In genomic region chr5:95822408-95823240, GRCh38 we compare ENCODE assay signal across 8 cellular contexts. TPM values are rescaled to one million over a fixed set of nuclear protein-coding genes. Genes with fewer than 3 reads are reported as not detected.
DNase-seq lines count a peak whose midpoint lies in the region; ATAC-seq and TF ChIP-seq lines count a peak whose summit lies in the region.

GLRX (minus strand) TSS chr5:95822726; CDS start chr5:95822662, 64 bp downstream.

- peak within 1 kb of the TSS; percentile 77 to 97 for H3K4ac ChIP-seq in mesenchymal stem cell (ENCODE audit: low read depth in 1 of 2, low read length in 2 of 2)

- peak within 1 kb of the TSS in 1 of 2 experiments; percentile 46 for H3K23ac ChIP-seq in mesenchymal stem cell (ENCODE audit: low read length in 2 of 2)

- H3K27me3 ChIP-seq in mesenchymal stem cell (ENCODE audit: control insufficient read depth in 1 of 2, insufficient read depth in 1 of 2, low read length in 2 of 2) = no peaks in the 10 kb centered on the region

- peak; percentile 36 for ATAC-seq in GM18505 (IDR thresholded peaks at IDR 0.05; ENCODE audit: unreplicated experiment)
- ATAC-seq in HG02981 (IDR thresholded peaks at IDR 0.05; ENCODE audit: unreplicated experiment) = peak; percentile 40

- no peaks in the 10 kb centered on the region for H3K9me3 ChIP-seq in mesenchymal stem cell (ENCODE audit: control insufficient read depth, low read length)

- peak within 1 kb of the TSS; percentile 92 to 99 for H3K18ac ChIP-seq in mesenchymal stem cell (ENCODE audit: low read depth in 1 of 2, low read length in 2 of 2)

- peaks cover 19% of the 10 kb centered on the region for H3K36me3 Mint-ChIP-seq in activated CD4-positive, alpha-beta T cell treated with anti-CD3 and anti-CD28 coated beads, Interleukin-2, amount 10 ng/mL, durations not matched to agents 7 days and 5 days (ENCODE audit: low read depth)

- peak within 1 kb of the TSS; percentile 61 for H2BK5ac ChIP-seq in mesenchymal stem cell (ENCODE audit: low read depth, low read length, poor library complexity, severe bottlenecking)

- DNase-seq in AG20443 (ENCODE audit: low spot score) (peak; percentile 88), NCI-H2171 (lab: John Stamatoyannopoulos, UW) (peak; percentile 15), mesenchymal stem cell (peak; percentile 92)
- peak; percentile 77 for DNase-seq in activated CD4-positive, alpha-beta T cell treated with anti-CD3 and anti-CD28 coated beads, Interleukin-2, amount 10 ng/mL, durations not matched to agents 7 days and 5 days

- H2BK120ac ChIP-seq in mesenchymal stem cell (ENCODE audit: low read depth, low read length) = peak within 1 kb of the TSS; percentile 98

- peaks cover 23% of the 10 kb centered on the region for H3K4me1 ChIP-seq in mesenchymal stem cell (ENCODE audit: control insufficient read depth, insufficient read depth, low read depth, low read length)

- peak within 1 kb of the TSS; percentile 74 for H2BK15ac ChIP-seq in mesenchymal stem cell (ENCODE audit: low read depth, poor library complexity, severe bottlenecking)

- peak within 1 kb of the TSS; percentile 66 for H3K4me2 ChIP-seq in mesenchymal stem cell (ENCODE audit: low read length, poor library complexity, severe bottlenecking)

- in situ Hi-C loops in endometrial microvascular endothelial cells (cut with HindIII; ENCODE audit: inconsistent ontology term, low pct_unique_long_range_greater_than_20kb, low sequenced_read_pairs) = no loop called here

- peak within 1 kb of the TSS; percentile 97 to 99 for H2BK12ac ChIP-seq in mesenchymal stem cell (ENCODE audit: low read length in 2 of 2)

- TF ChIP-seq CTCF in subcutaneous adipose tissue (IDR thresholded peaks at IDR 0.05; ENCODE audit: low read depth) = no peak

- peak within 1 kb of the TSS; percentile 96 for H3K27ac ChIP-seq in mesenchymal stem cell (ENCODE audit: low read length, poor library complexity, severe bottlenecking)

- POLR2A ChIA-PET in activated CD4-positive, alpha-beta T cell treated with anti-CD3 and anti-CD28 coated beads, Interleukin-2, amount 10 ng/mL, durations not matched to agents 7 days and 5 days (lab: Charles Lee) = no interaction called here

- H2AK5ac ChIP-seq in mesenchymal stem cell (ENCODE audit: low read length, severe bottlenecking) = peak within 1 kb of the TSS; percentile 97

- no peaks in the 10 kb centered on the region for H3K9me3 Mint-ChIP-seq in activated CD4-positive, alpha-beta T cell treated with anti-CD3 and anti-CD28 coated beads, Interleukin-2, amount 10 ng/mL, durations not matched to agents 7 days and 5 days

- peak within 1 kb of the TSS; percentile 78 to 89 for H3K4me3 ChIP-seq in mesenchymal stem cell (ENCODE audit: insufficient read depth in 1 of 2, low read depth in 1 of 2, low read length in 2 of 2)

- peaks cover 1% of the 10 kb centered on the region for H3K79me1 ChIP-seq in mesenchymal stem cell (replicated peaks; ENCODE audit: low read length, poor library complexity, severe bottlenecking)

- H4K8ac ChIP-seq in mesenchymal stem cell (ENCODE audit: low read length) = peak within 1 kb of the TSS; percentile 98

- H3K9ac ChIP-seq in mesenchymal stem cell (ENCODE audit: low read length) = peak within 1 kb of the TSS; percentile 93

- H3K14ac ChIP-seq in mesenchymal stem cell (ENCODE audit: low read length in 2 of 2) = peak within 1 kb of the TSS; percentile 8 to 96

- CTCF ChIA-PET in activated CD4-positive, alpha-beta T cell treated with anti-CD3 and anti-CD28 coated beads, Interleukin-2, amount 10 ng/mL, durations not matched to agents 7 days and 5 days (lab: Charles Lee) = interaction anchor here (0.8 to 4.3 kb wide), 7 partner anchors 10 to 41 kb away, joined by 3 to 32 read pairs (median 8); no protein-coding TSS in a partner anchor

- no peak within 1 kb of the TSS for H2AFZ ChIP-seq in mesenchymal stem cell (ENCODE audit: low read depth, low read length)

- peak; percentile 85 for TF ChIP-seq POLR2A in GM18505 (IDR thresholded peaks at IDR 0.05; ENCODE audit: borderline replicate concordance, extremely low read depth, insufficient read depth, insufficient read length)

- peak within 1 kb of the TSS; percentile 93 for H3K27ac Mint-ChIP-seq in activated CD4-positive, alpha-beta T cell treated with anti-CD3 and anti-CD28 coated beads, Interleukin-2, amount 10 ng/mL, durations not matched to agents 7 days and 5 days

- H4K91ac ChIP-seq in mesenchymal stem cell (ENCODE audit: low read length) = peak within 1 kb of the TSS; percentile 98

- WGBS in mesenchymal stem cell = 0% methylated on average over 14 of the region's 14 CpGs

- H3K27me3 Mint-ChIP-seq in activated CD4-positive, alpha-beta T cell treated with anti-CD3 and anti-CD28 coated beads, Interleukin-2, amount 10 ng/mL, durations not matched to agents 7 days and 5 days = no peaks in the 10 kb centered on the region

- H3K4me3 Mint-ChIP-seq in activated CD4-positive, alpha-beta T cell treated with anti-CD3 and anti-CD28 coated beads, Interleukin-2, amount 10 ng/mL, durations not matched to agents 7 days and 5 days = peak within 1 kb of the TSS; percentile 91

- peaks cover 69% of the 10 kb centered on the region for H3K4me1 Mint-ChIP-seq in activated CD4-positive, alpha-beta T cell treated with anti-CD3 and anti-CD28 coated beads, Interleukin-2, amount 10 ng/mL, durations not matched to agents 7 days and 5 days

- H3K36me3 ChIP-seq in mesenchymal stem cell (ENCODE audit: control insufficient read depth in 1 of 2, insufficient read depth in 2 of 2, low read depth in 1 of 2, low read length in 2 of 2) = peaks cover 0 to 22% of the 10 kb centered on the region in 2 experiments

RNA-seq across cellular contexts. Expression of gene GLRX, which starts in this region (rescaled TPM):
- 10 to 100 TPM; 60.2 to 61.1 TPM for total RNA-seq in activated CD4-positive, alpha-beta T cell treated with anti-CD3 and anti-CD28 coated beads, Interleukin-2, amount 10 ng/mL, durations not matched to agents 7 days and 5 days
- total RNA-seq in endometrial microvascular endothelial cells (ENCODE audit: inconsistent ontology term) (59.8 TPM), subcutaneous adipose tissue (100 to 1,000 TPM in 2 of 4 donors, 10 to 100 TPM in 2; 52.2 to 148 (median 96.5) TPM)
- polyA plus RNA-seq in mesenchymal stem cell (2013, experiment 1 of 2) = 137 TPM
- polyA plus RNA-seq in mesenchymal stem cell (2013, experiment 2 of 2) = 143 TPM

Comparison
In these comparisons a context has a peak if more than half of its experiments do, and no peak if none do; other contexts are left out.
1. Peak in every context shown above with its lines: DNase-seq, ATAC-seq, H3K4me3 ChIP-seq and H3K27ac ChIP-seq.
2. DNase-seq: peak in every context shown above with its lines; median percentile 92 in mesenchymal stem cell; 88 in AG20443; 77 in activated CD4-positive, alpha-beta T cell treated with anti-CD3 and anti-CD28 coated beads, Interleukin-2, amount 10 ng/mL, durations not matched to agents 7 days and 5 days; 15 in NCI-H2171.